ENCODE assay signal across 17 cellular contexts in the genomic region with DNA sequence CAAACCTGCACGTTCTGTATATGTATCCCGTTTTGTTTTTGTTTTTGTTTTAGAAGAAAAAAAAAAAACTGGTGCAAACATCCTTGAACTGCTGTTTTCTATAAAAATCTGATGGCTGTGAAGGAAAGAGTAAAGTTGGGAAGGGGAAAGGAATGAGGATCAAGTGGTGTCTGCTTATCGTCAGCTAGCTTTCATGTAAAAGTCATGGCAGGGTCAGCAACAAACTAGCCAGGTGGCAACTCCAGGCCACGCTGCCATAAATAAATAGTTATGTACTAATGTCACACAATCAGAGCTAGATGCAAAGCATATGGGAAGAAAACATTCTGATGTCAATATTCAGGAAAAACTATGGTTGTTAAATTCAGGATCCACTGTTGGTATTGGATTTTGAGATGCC.
"Had no signal": no experiment of that assay in that cellular context is flagged by ENCODE, and none has a peak within 500 bp of the region (broad histone marks: within the 10 kb centered on the region; RNA-seq: fewer than 3 reads in every experiment).

No MANE protein-coding gene starts in this region.

- H3K4me1 ChIP-seq: prostate gland, upper lobe of right lung had no signal

- H3K27me3 Mint-ChIP-seq: memory B cell had no signal

- H3K27me3 ChIP-seq: ascending aorta, gastroesophageal sphincter, left lung, right lobe of liver, spleen, upper lobe of right lung had no signal

- H3K4me3 Mint-ChIP-seq: activated CD4-positive, alpha-beta T cell treated with anti-CD3 and anti-CD28 coated beads, Interleukin-2, amount 10 ng/mL, durations not matched to agents 24 days and 14 days; memory B cell; stimulated activated naive CD8-positive, alpha-beta T cell treated with anti-CD3 and anti-CD28 coated beads, Interleukin-15, amount 100 ng/mL, for 72 hours had no signal

- H3K9me3 Mint-ChIP-seq: memory B cell; natural killer cell; stimulated activated naive CD8-positive, alpha-beta T cell treated with anti-CD3 and anti-CD28 coated beads, Interleukin-15, amount 100 ng/mL, for 72 hours had no signal

- ATAC-seq: gastroesophageal sphincter; left lung; natural killer cell; right lobe of liver; stimulated activated naive CD8-positive, alpha-beta T cell treated with anti-CD3 and anti-CD28 coated beads, Interleukin-15, amount 100 ng/mL, for 72 hours; upper lobe of right lung had no signal

- H3K27ac Mint-ChIP-seq: activated CD4-positive, alpha-beta T cell treated with anti-CD3 and anti-CD28 coated beads, Interleukin-2, amount 10 ng/mL, durations not matched to agents 24 days and 14 days; memory B cell; natural killer cell; stimulated activated naive CD8-positive, alpha-beta T cell treated with anti-CD3 and anti-CD28 coated beads, Interleukin-15, amount 100 ng/mL, for 72 hours had no signal

- H3K4me3 ChIP-seq: ascending aorta, gastroesophageal sphincter, left lung, prostate gland, right lobe of liver, spleen, upper lobe of right lung had no signal

- H3K36me3 ChIP-seq: ascending aorta, gastroesophageal sphincter, left lung, prostate gland, right lobe of liver, spleen, upper lobe of right lung had no signal

- H3K9me3 ChIP-seq: ascending aorta, gastroesophageal sphincter, left lung, prostate gland, right lobe of liver, spleen, upper lobe of right lung had no signal

- DNase-seq: activated CD4-positive, alpha-beta T cell treated with anti-CD3 and anti-CD28 coated beads, Interleukin-2, amount 10 ng/mL, durations not matched to agents 24 days and 14 days; activated CD4-positive, CD25-positive, alpha-beta regulatory T cell; activated CD8-positive, alpha-beta memory T cell treated with anti-CD3 and anti-CD28 coated beads for 24 hours; activated naive CD4-positive, alpha-beta T cell; left lung; natural killer cell; occipital lobe; right lobe of liver; spleen; stimulated activated naive CD8-positive, alpha-beta T cell treated with anti-CD3 and anti-CD28 coated beads, Interleukin-15, amount 100 ng/mL, for 72 hours; SW 1271; upper lobe of right lung had no signal

- H3K36me3 Mint-ChIP-seq: memory B cell, natural killer cell had no signal

- H3K27ac ChIP-seq: ascending aorta, epithelial cell of prostate, gastroesophageal sphincter, left lung, prostate gland, right lobe of liver, spleen, upper lobe of right lung had no signal
